8 cellular contexts compared by ENCODE assay signal in genomic region chr6:17703256-17703694, GRCh38. TPM values are rescaled to one million over a fixed set of nuclear protein-coding genes. Genes with fewer than 3 reads are reported as not detected.
DNase-seq lines count a peak whose midpoint lies in the region; ATAC-seq and TF ChIP-seq lines count a peak whose summit lies in the region.

No MANE protein-coding gene starts in this region.

- peak overlapping the region; percentile 83 for H3K27ac Mint-ChIP-seq in activated CD4-positive, alpha-beta T cell treated with anti-CD3 and anti-CD28 coated beads, Interleukin-2, amount 10 ng/mL, durations not matched to agents 7 days and 5 days
- peak overlapping the region; percentile 97 for H3K27ac Mint-ChIP-seq in osteocyte (ENCODE audit: unreplicated experiment)

- no peak for ATAC-seq in GM18868 (IDR thresholded peaks at IDR 0.05; ENCODE audit: unreplicated experiment)

- no peaks in the 10 kb centered on the region for H3K9me3 Mint-ChIP-seq in activated CD4-positive, alpha-beta T cell treated with anti-CD3 and anti-CD28 coated beads, Interleukin-2, amount 10 ng/mL, durations not matched to agents 7 days and 5 days
- H3K9me3 Mint-ChIP-seq in osteocyte (ENCODE audit: unreplicated experiment), result no peaks in the 10 kb centered on the region

- H3K4me2 ChIP-seq in OCI-LY3 (ENCODE audit: low read length), result peak overlapping the region; percentile 48

- H4K20me1 ChIP-seq in OCI-LY3 (ENCODE audit: insufficient read depth, low read length), result peaks cover 41% of the 10 kb centered on the region

- peak overlapping the region; percentile 77 for H3K4me3 Mint-ChIP-seq in activated CD4-positive, alpha-beta T cell treated with anti-CD3 and anti-CD28 coated beads, Interleukin-2, amount 10 ng/mL, durations not matched to agents 7 days and 5 days
- peak overlapping the region; percentile 11 for H3K4me3 Mint-ChIP-seq in osteocyte (ENCODE audit: unreplicated experiment)

- H2AFZ ChIP-seq in OCI-LY3 (ENCODE audit: low read depth, low read length), result no peak overlapping the region

- TF ChIP-seq CTCF in OCI-LY3 (IDR thresholded peaks at IDR 0.05; ENCODE audit: low read depth, low read length), result no peak
- TF ChIP-seq CTCF in coronary artery (IDR thresholded peaks at IDR 0.05), result no peak
- TF ChIP-seq CTCF in osteocyte (IDR thresholded peaks at IDR 0.05), result no peak

- POLR2A ChIA-PET in activated CD4-positive, alpha-beta T cell treated with anti-CD3 and anti-CD28 coated beads, Interleukin-2, amount 10 ng/mL, durations not matched to agents 7 days and 5 days (lab: Charles Lee), result interaction anchor here (0.6 to 1.0 kb wide), 3 partner anchors 61 to 122 kb away, joined by 4 to 6 read pairs (median 4); no protein-coding TSS in a partner anchor

- CTCF ChIA-PET in activated CD4-positive, alpha-beta T cell treated with anti-CD3 and anti-CD28 coated beads, Interleukin-2, amount 10 ng/mL, durations not matched to agents 7 days and 5 days (lab: Charles Lee), result interaction anchor here (0.6 to 3.4 kb wide), 9 partner anchors 9 to 103 kb away, joined by 3 to 21 read pairs (median 9); partner anchors contain the start of gene FAM8A1

- H3K79me2 ChIP-seq in OCI-LY3 (ENCODE audit: low read length), result peaks cover 91% of the 10 kb centered on the region

- no peaks in the 10 kb centered on the region for H3K9me3 ChIP-seq in OCI-LY3 (ENCODE audit: insufficient read depth, low read length)

- H3K36me3 Mint-ChIP-seq in activated CD4-positive, alpha-beta T cell treated with anti-CD3 and anti-CD28 coated beads, Interleukin-2, amount 10 ng/mL, durations not matched to agents 7 days and 5 days (ENCODE audit: low read depth), result peaks cover 26% of the 10 kb centered on the region
- no peaks in the 10 kb centered on the region for H3K36me3 Mint-ChIP-seq in osteocyte (ENCODE audit: unreplicated experiment)

- H3K36me3 ChIP-seq in OCI-LY3 (replicated peaks; ENCODE audit: low read depth, low read length), result peaks cover 18% of the 10 kb centered on the region

- H3K4me1 ChIP-seq in OCI-LY3 (ENCODE audit: low read length), result peaks cover 30% of the 10 kb centered on the region

- H3K4me1 Mint-ChIP-seq in activated CD4-positive, alpha-beta T cell treated with anti-CD3 and anti-CD28 coated beads, Interleukin-2, amount 10 ng/mL, durations not matched to agents 7 days and 5 days, result peaks cover 53% of the 10 kb centered on the region
- peaks cover 39% of the 10 kb centered on the region for H3K4me1 Mint-ChIP-seq in osteocyte (ENCODE audit: unreplicated experiment)

- H3K27me3 Mint-ChIP-seq in activated CD4-positive, alpha-beta T cell treated with anti-CD3 and anti-CD28 coated beads, Interleukin-2, amount 10 ng/mL, durations not matched to agents 7 days and 5 days, result no peaks in the 10 kb centered on the region
- H3K27me3 Mint-ChIP-seq in osteocyte (ENCODE audit: unreplicated experiment), result no peaks in the 10 kb centered on the region

- H3K4me3 ChIP-seq in OCI-LY3 (ENCODE audit: low read length) (peak overlapping the region; percentile 97), coronary artery (no peak overlapping the region)

- no peak overlapping the region; the same call in 1 of the 2 replicates for H3K27ac ChIP-seq in OCI-LY3 (ENCODE audit: low read length)
- peak overlapping the region; percentile 56 to 100 for H3K27ac ChIP-seq in coronary artery

- no peak overlapping the region for H3K9ac ChIP-seq in OCI-LY3 (ENCODE audit: low read length)

- DNase-seq in activated CD4-positive, alpha-beta T cell treated with anti-CD3 and anti-CD28 coated beads, Interleukin-2, amount 10 ng/mL, durations not matched to agents 7 days and 5 days, result peak; percentile 22
- no peak for DNase-seq in activated CD4-positive, alpha-beta T cell treated with anti-CD3 and anti-CD28 coated beads for 1 hour
- DNase-seq in coronary artery (ENCODE audit: low spot score) (no peak), osteocyte (ENCODE audit: extremely low spot score, unreplicated experiment) (no peak), NCI-H2227 (lab: John Stamatoyannopoulos, UW; ENCODE audit: unreplicated experiment) (no peak), GM19240 (ENCODE audit: insufficient read length, low spot score) (no peak)

- H3K27me3 ChIP-seq in OCI-LY3 (ENCODE audit: low read depth, low read length), result no peaks in the 10 kb centered on the region

RNA-seq across cellular contexts. Expression of gene NUP153, which starts 3.5 kb away (rescaled TPM):
- total RNA-seq in activated CD4-positive, alpha-beta T cell treated with anti-CD3 and anti-CD28 coated beads, Interleukin-2, amount 10 ng/mL, durations not matched to agents 7 days and 5 days, result 10 to 100 TPM; 74.0 to 91.0 TPM
- 32.6 and 34.6 TPM in 2 replicates for total RNA-seq in osteocyte
